Comparison of ENCODE assay signal across 17 cellular contexts in the genomic region with DNA sequence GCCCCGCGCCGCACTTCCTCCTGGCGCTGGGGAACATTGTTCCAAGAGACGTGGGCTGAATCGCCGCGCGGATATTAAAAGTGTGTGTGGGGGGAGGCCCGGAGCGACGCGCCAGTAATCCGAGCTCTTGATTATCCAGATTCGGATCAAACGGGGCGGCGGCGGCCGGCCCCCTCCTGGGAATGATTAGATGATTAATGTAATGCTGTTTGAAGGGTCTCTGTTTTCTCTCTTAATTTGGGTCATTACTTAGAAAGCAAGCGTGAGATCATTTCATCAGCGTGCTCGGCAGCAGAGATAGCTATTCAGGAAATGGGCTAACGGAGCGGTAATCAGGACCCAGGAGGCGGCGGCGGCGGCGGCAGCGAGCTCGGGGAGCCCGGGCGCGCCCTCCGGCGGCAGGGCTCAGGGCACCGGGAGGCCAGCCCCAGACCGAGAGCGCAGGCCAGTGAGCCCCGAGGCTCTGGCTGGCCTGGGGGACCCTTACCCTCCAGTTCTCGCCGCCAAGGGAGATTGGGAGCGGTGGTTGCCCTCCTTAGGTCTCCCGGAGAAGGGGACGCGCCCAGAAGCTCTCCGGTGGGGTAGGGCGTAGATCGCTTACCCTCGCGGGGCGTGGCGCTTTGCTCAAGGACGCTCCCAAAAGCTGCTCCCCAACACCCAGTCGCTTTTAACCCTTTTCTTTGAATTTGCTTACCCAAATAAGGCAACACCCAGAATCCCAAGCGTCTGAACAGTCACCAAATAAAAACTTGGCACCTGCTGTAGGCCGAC. TPM values are rescaled to one million over a fixed set of nuclear protein-coding genes. Genes with fewer than 3 reads are reported as not detected.
DNase-seq lines count a peak whose midpoint lies in the region; ATAC-seq, FAIRE-seq and TF ChIP-seq lines count a peak whose summit lies in the region.
"Had no signal": no experiment of that assay in that cellular context is flagged by ENCODE, and none has a peak within 500 bp of the region (broad histone marks: within the 10 kb centered on the region; RNA-seq: fewer than 3 reads in every experiment).

No MANE protein-coding gene starts in this region.

- peaks cover 69% of the 10 kb centered on the region for H3K4me1 ChIP-seq in HUES6 (ENCODE audit: control insufficient read depth, insufficient read depth, low read length)
- H3K4me1 ChIP-seq in endothelial cell of umbilical vein (ENCODE audit: control insufficient read depth, extremely low read depth, insufficient read depth, low read length) = no peaks in the 10 kb centered on the region
- peaks cover 0 to 10% of the 10 kb centered on the region in 2 donors for H3K4me1 ChIP-seq in kidney (ENCODE audit: control insufficient read depth in 1 of 2, insufficient read depth in 1 of 2, low read depth in 1 of 2, low read length in 2 of 2)

- H3K9me1 ChIP-seq in endothelial cell of umbilical vein (replicated peaks; ENCODE audit: control insufficient read depth, extremely low read depth, insufficient read depth, low read length) = no peaks in the 10 kb centered on the region

- no peaks in the 10 kb centered on the region for H3K9me3 ChIP-seq in HUES6 (ENCODE audit: control insufficient read depth, insufficient read depth, low read depth, low read length)
- H3K9me3 ChIP-seq in endothelial cell of umbilical vein (replicated peaks; ENCODE audit: control insufficient read depth, insufficient read depth, low read length) = no peaks in the 10 kb centered on the region
- no peaks in the 10 kb centered on the region for H3K9me3 ChIP-seq in kidney (ENCODE audit: control insufficient read depth in 1 of 2, low read length in 2 of 2)
- H3K9me3 ChIP-seq: thyroid gland had no signal

- H3K36me3 Mint-ChIP-seq in nephron progenitor cell (ENCODE audit: low read depth) = no peaks in the 10 kb centered on the region
- H3K36me3 Mint-ChIP-seq: activated naive CD8-positive, alpha-beta T cell treated with anti-CD3 and anti-CD28 coated beads for 36 hours; CD4-positive, CD25-positive, alpha-beta regulatory T cell had no signal

- no TSS peak for BruUV-seq in endothelial cell of umbilical vein (replicated peaks; lab: Mats Ljungman, UMichigan)

- H3K9me3 Mint-ChIP-seq in nephron progenitor cell = no peaks in the 10 kb centered on the region
- H3K9me3 Mint-ChIP-seq: activated naive CD8-positive, alpha-beta T cell treated with anti-CD3 and anti-CD28 coated beads for 36 hours; natural killer cell treated with Interleukin-12 subunit alpha and Interleukin-12 subunit beta and Interleukin-15 and Interleukin-18, amount 100 ng/mL, for 72 hours had no signal

- FAIRE-seq in endothelial cell of umbilical vein (lab: Jason Lieb, UNC) = no peak
- FAIRE-seq in kidney (lab: Jason Lieb, UNC) = no peak
- FAIRE-seq: GM19239 had no signal

- no peak for ATAC-seq in GM18873 (IDR thresholded peaks at IDR 0.05; ENCODE audit: low FRiP score, unreplicated experiment)
- ATAC-seq: effector memory CD8-positive, alpha-beta T cell; natural killer cell treated with Interleukin-12 subunit alpha and Interleukin-12 subunit beta and Interleukin-15 and Interleukin-18, amount 100 ng/mL, for 72 hours had no signal

- no peak overlapping the region for H2AFZ ChIP-seq in endothelial cell of umbilical vein (ENCODE audit: low read depth, low read length)

- DNase-seq in Ammon's horn (ENCODE audit: low spot score) = peak; percentile 32
- DNase-seq in endothelial cell of umbilical vein (ENCODE audit: low read depth, low spot score) = no peak
- DNase-seq in nephron progenitor cell = no peak
- no peak for DNase-seq in superior temporal gyrus (ENCODE audit: extremely low spot score)
- DNase-seq in kidney = no peak
- no peak for DNase-seq in NCI-H2196 (lab: John Stamatoyannopoulos, UW; ENCODE audit: unreplicated experiment)
- DNase-seq: activated CD4-positive, alpha-beta T cell treated with anti-CD3 and anti-CD28 coated beads, Interleukin-2, amount 10 ng/mL, durations not matched to agents 24 days and 14 days; activated naive CD8-positive, alpha-beta T cell treated with anti-CD3 and anti-CD28 coated beads for 36 hours; CD4-positive, CD25-positive, alpha-beta regulatory T cell; effector memory CD8-positive, alpha-beta T cell; immature natural killer cell; NCI-H524 treated with DMSO at 0.1 percent for 48 hours; thyroid gland had no signal

- H3K79me2 ChIP-seq in endothelial cell of umbilical vein (ENCODE audit: control insufficient read depth, insufficient read depth, low read length) = no peaks in the 10 kb centered on the region

- no peak for TF ChIP-seq POLR2A in endothelial cell of umbilical vein (IDR thresholded peaks at IDR 0.05; ENCODE audit: low read depth, low read length)

- H3K36me3 ChIP-seq in HUES6 (ENCODE audit: control insufficient read depth, insufficient read depth, low read length) (no peaks in the 10 kb centered on the region), endothelial cell of umbilical vein (ENCODE audit: control insufficient read depth in 2 of 2, extremely low read depth in 1 of 2, insufficient read depth in 2 of 2, low read length in 2 of 2) (no peaks in the 10 kb centered on the region), kidney (ENCODE audit: control insufficient read depth in 1 of 2, insufficient read depth in 2 of 2, low read length in 2 of 2) (no peaks in the 10 kb centered on the region)
- H3K36me3 ChIP-seq: thyroid gland had no signal

- H4K20me1 ChIP-seq in endothelial cell of umbilical vein (replicated peaks; ENCODE audit: control insufficient read depth, extremely low read depth, insufficient read depth, low read length) = no peaks in the 10 kb centered on the region

- no peak overlapping the region for H3K4me2 ChIP-seq in endothelial cell of umbilical vein (ENCODE audit: insufficient read depth, low read length)

- H3K27ac ChIP-seq in HUES6 (ENCODE audit: low read depth, low read length) = no peak overlapping the region
- no peak overlapping the region for H3K27ac ChIP-seq in endothelial cell of umbilical vein (ENCODE audit: insufficient read depth, low read depth, low read length)
- no peak overlapping the region for H3K27ac ChIP-seq in kidney (ENCODE audit: low read depth in 2 of 2, low read length in 2 of 2)
- H3K27ac ChIP-seq: thyroid gland had no signal

- dilution Hi-C loops in endothelial cell of umbilical vein (cut with MboI; ENCODE audit: extremely low pct_ligation_motif_present, low sequenced_read_pairs) = no loop called here

- CTCF ChIA-PET in endothelial cell of umbilical vein (lab: Charles Lee) = no interaction called here

- H3K4me1 Mint-ChIP-seq in nephron progenitor cell = peaks cover 22% of the 10 kb centered on the region
- H3K4me1 Mint-ChIP-seq: activated CD4-positive, alpha-beta T cell treated with anti-CD3 and anti-CD28 coated beads, Interleukin-2, amount 10 ng/mL, durations not matched to agents 24 days and 14 days; immature natural killer cell had no signal

- H3K9ac ChIP-seq in HUES6 (ENCODE audit: low read length) (no peak overlapping the region), endothelial cell of umbilical vein (replicated peaks; ENCODE audit: extremely low read depth, insufficient read depth, low read length) (no peak overlapping the region), kidney (ENCODE audit: low read length in 2 of 2) (no peak overlapping the region)

- H3K27me3 ChIP-seq in HUES6 (ENCODE audit: control insufficient read depth, insufficient read depth, low read length) = peaks cover 100% of the 10 kb centered on the region
- peaks cover 81 to 98% of the 10 kb centered on the region in 2 experiments for H3K27me3 ChIP-seq in endothelial cell of umbilical vein (ENCODE audit: control insufficient read depth in 2 of 2, insufficient read depth in 2 of 2, low read length in 2 of 2)

- no peak for TF ChIP-seq CTCF in endothelial cell of umbilical vein (IDR thresholded peaks at IDR 0.05; ENCODE audit: extremely low read depth in 1 of 2, insufficient read depth in 1 of 2, low read depth in 1 of 2, low read length in 2 of 2)
- TF ChIP-seq CTCF in nephron progenitor cell (IDR thresholded peaks at IDR 0.05) = peak; percentile 31
- TF ChIP-seq CTCF in kidney (IDR thresholded peaks at IDR 0.05; ENCODE audit: borderline replicate concordance, extremely low read depth, insufficient read depth) = no peak

- peak overlapping the region; percentile 37 for H3K4me3 Mint-ChIP-seq in nephron progenitor cell
- H3K4me3 Mint-ChIP-seq: activated CD4-positive, alpha-beta T cell treated with anti-CD3 and anti-CD28 coated beads, Interleukin-2, amount 10 ng/mL, durations not matched to agents 24 days and 14 days; activated naive CD8-positive, alpha-beta T cell treated with anti-CD3 and anti-CD28 coated beads for 36 hours; CD4-positive, CD25-positive, alpha-beta regulatory T cell; effector memory CD8-positive, alpha-beta T cell; immature natural killer cell; natural killer cell treated with Interleukin-12 subunit alpha and Interleukin-12 subunit beta and Interleukin-15 and Interleukin-18, amount 100 ng/mL, for 72 hours had no signal

- intact Hi-C loops in endothelial cell of umbilical vein (cut with micrococcal nuclease) = no loop called here
- intact Hi-C loops in kidney (cut with DNase I) = no loop called here

- H3K4me3 ChIP-seq in HUES6 (ENCODE audit: low read depth, low read length) (peak overlapping the region; percentile 75), endothelial cell of umbilical vein (replicated peaks in 1 of 3; ENCODE audit: insufficient read depth in 1 of 3, low read depth in 1 of 3, low read length in 3 of 3) (no peak overlapping the region), kidney (ENCODE audit: low read length in 2 of 2) (no peak overlapping the region)
- H3K4me3 ChIP-seq: thyroid gland had no signal

- H3K27ac Mint-ChIP-seq in nephron progenitor cell = no peak overlapping the region
- H3K27ac Mint-ChIP-seq: activated naive CD8-positive, alpha-beta T cell treated with anti-CD3 and anti-CD28 coated beads for 36 hours; CD4-positive, CD25-positive, alpha-beta regulatory T cell; effector memory CD8-positive, alpha-beta T cell; immature natural killer cell; natural killer cell treated with Interleukin-12 subunit alpha and Interleukin-12 subunit beta and Interleukin-15 and Interleukin-18, amount 100 ng/mL, for 72 hours had no signal

- H3K27me3 Mint-ChIP-seq in nephron progenitor cell (ENCODE audit: low read depth, poor library complexity) = peaks cover 100% of the 10 kb centered on the region

- POLR2A ChIA-PET in endothelial cell of umbilical vein (lab: Charles Lee) = no interaction called here

TF ChIP-seq in endothelial cell of umbilical vein, 7 proteins besides CTCF, POLR2A, EP300 and RAD21 (continues in another document):
- TF ChIP-seq JUN (IDR thresholded peaks at IDR 0.05; ENCODE audit: borderline replicate concordance, insufficient read depth, insufficient read length, low read depth) = no peak

RNA-seq across cellular contexts. Expression of gene FEZF2, which starts 4.5 kb away (rescaled TPM):
- not detected in 2 replicates for total RNA-seq in endothelial cell of umbilical vein
- not detected in 2 replicates for polyA plus RNA-seq in endothelial cell of umbilical vein
- polyA plus RNA-seq in endothelial cell of umbilical vein (2011; cell fraction: cytosol; rRNA removed) = not detected in 2 replicates
- not detected in 2 replicates for polyA plus RNA-seq in endothelial cell of umbilical vein (2011; cell fraction: nucleus; rRNA removed)
- polyA plus RNA-seq in endothelial cell of umbilical vein (2012) = not detected in 2 replicates
- not detected in 2 replicates for polyA minus RNA-seq in endothelial cell of umbilical vein
- not detected for polyA minus RNA-seq in endothelial cell of umbilical vein (2011; cell fraction: cytosol; rRNA and poly(A)+ RNA removed)
- polyA minus RNA-seq in endothelial cell of umbilical vein (2011; cell fraction: nucleus; rRNA and poly(A)+ RNA removed) = not detected in 2 replicates
- total RNA-seq in kidney = not detected
- not detected for polyA plus RNA-seq in kidney (ENCODE audit: insufficient read depth, low read depth, low replicate concordance)
- total RNA-seq: activated CD4-positive, alpha-beta T cell treated with anti-CD3 and anti-CD28 coated beads, Interleukin-2, amount 10 ng/mL, durations not matched to agents 24 days and 14 days; activated naive CD8-positive, alpha-beta T cell treated with anti-CD3 and anti-CD28 coated beads for 36 hours; CD4-positive, CD25-positive, alpha-beta regulatory T cell; natural killer cell treated with Interleukin-12 subunit alpha and Interleukin-12 subunit beta and Interleukin-15 and Interleukin-18, amount 100 ng/mL, for 72 hours; thyroid gland had no signal
- polyA plus RNA-seq: CD4-positive, CD25-positive, alpha-beta regulatory T cell; immature natural killer cell had no signal
